8 cellular contexts compared by ENCODE assay signal in genomic region chr15:76339302-76340197, GRCh38. TPM values are rescaled to one million over a fixed set of nuclear protein-coding genes. Genes with fewer than 3 reads are reported as not detected.
A peak's percentile ranks its signal among the peaks of the same experiment; 100 is the strongest.
DNase-seq lines count a peak whose midpoint lies in the region; ATAC-seq and TF ChIP-seq lines count a peak whose summit lies in the region.

No MANE protein-coding gene starts in this region.

- peak overlapping the region; percentile 69 for H3K4me2 ChIP-seq in osteoblast (ENCODE audit: insufficient read depth, low read length)
- H3K4me2 ChIP-seq in PC-3 (ENCODE audit: low read length), result no peak overlapping the region

- CTCF ChIA-PET in PC-3 (lab: Charles Lee), result no interaction called here

- ATAC-seq in GM21825 (IDR thresholded peaks at IDR 0.05; ENCODE audit: unreplicated experiment) (no peak), PC-3 (no peak)

- H3K36me3 ChIP-seq in effector memory CD4-positive, alpha-beta T cell (ENCODE audit: control insufficient read depth, insufficient read depth, low read length), result no peaks in the 10 kb centered on the region
- H3K36me3 ChIP-seq in osteoblast (ENCODE audit: insufficient read depth, low read length), result no peaks in the 10 kb centered on the region
- H3K36me3 ChIP-seq in PC-3 (ENCODE audit: low read depth, low read length), result no peaks in the 10 kb centered on the region

- POLR2A ChIA-PET in PC-3 (lab: Charles Lee; ENCODE audit: unreplicated experiment), result no interaction called here

- H3K4me3 ChIP-seq in NB4 (ENCODE audit: low read depth, low read length) (peak overlapping the region; percentile 77), osteoblast (ENCODE audit: insufficient read depth, low read length) (peak overlapping the region; percentile 47), PC-3 (ENCODE audit: low read length) (no peak overlapping the region)
- H3K4me3 ChIP-seq in effector memory CD4-positive, alpha-beta T cell (ENCODE audit: insufficient read depth, low read depth, low read length, poor library complexity, severe bottlenecking), result peak overlapping the region; percentile 59

- no peak overlapping the region for H3K27ac ChIP-seq in effector memory CD4-positive, alpha-beta T cell (ENCODE audit: insufficient read depth, low read length, poor library complexity, severe bottlenecking)
- H3K27ac ChIP-seq in osteoblast (ENCODE audit: low read depth, low read length), result no peak overlapping the region
- H3K27ac ChIP-seq in PC-3 (ENCODE audit: low read length), result no peak overlapping the region

- peaks cover 96% of the 10 kb centered on the region for H3K27me3 ChIP-seq in effector memory CD4-positive, alpha-beta T cell (replicated peaks; ENCODE audit: control insufficient read depth, insufficient read depth, low read length, poor library complexity, severe bottlenecking)
- H3K27me3 ChIP-seq in osteoblast (ENCODE audit: insufficient read depth, low read length) (peaks cover 98% of the 10 kb centered on the region), PC-3 (ENCODE audit: low read length) (no peaks in the 10 kb centered on the region)

- BruUV-seq in PC-3 (replicated peaks; lab: Mats Ljungman, UMichigan), result no TSS peak

- TF ChIP-seq POLR2A in NB4 (IDR thresholded peaks at IDR 0.05; ENCODE audit: extremely low read depth, insufficient read length), result no peak

- no peaks in the 10 kb centered on the region for H3K9me2 ChIP-seq in PC-3 (replicated peaks; ENCODE audit: low read length)

- no peaks in the 10 kb centered on the region for H3K9me3 ChIP-seq in effector memory CD4-positive, alpha-beta T cell (ENCODE audit: control insufficient read depth, low read length)
- H3K9me3 ChIP-seq in osteoblast (ENCODE audit: low read depth, low read length) (no peaks in the 10 kb centered on the region), PC-3 (ENCODE audit: low read length) (no peaks in the 10 kb centered on the region)

- no peaks in the 10 kb centered on the region for H3F3A ChIP-seq in PC-3 (ENCODE audit: low read length, unreplicated experiment)

- peak; percentile 54 for DNase-seq in DMS114 treated with DMSO at 0.1 percent for 48 hours (lab: John Stamatoyannopoulos, UW; ENCODE audit: unreplicated experiment)
- DNase-seq in NB4 (ENCODE audit: low read depth), result no peak
- DNase-seq in effector memory CD4-positive, alpha-beta T cell, result no peak
- peak; percentile 93 for DNase-seq in osteoblast (ENCODE audit: insufficient read length, low spot score, missing footprints)
- DNase-seq in activated effector memory CD4-positive, alpha-beta T cell treated with anti-CD3 and anti-CD28 coated beads, Interleukin-2, amount 50 U/mL, for 16 hours, result no peak
- no peak for DNase-seq in PC-3
- DNase-seq in stimulated activated CD4-positive, alpha-beta T cell treated with anti-CD3 and anti-CD28 coated beads, Interleukin-2, amount 100 ng/mL, for 48 hours, result no peak

- H3K4me1 ChIP-seq in effector memory CD4-positive, alpha-beta T cell (ENCODE audit: control insufficient read depth, insufficient read depth, low read length, poor library complexity, severe bottlenecking), result peaks cover 72% of the 10 kb centered on the region
- H3K4me1 ChIP-seq in osteoblast (ENCODE audit: insufficient read depth, low read length), result peaks cover 8% of the 10 kb centered on the region
- H3K4me1 ChIP-seq in PC-3 (ENCODE audit: insufficient read depth, low read length), result peaks cover 15% of the 10 kb centered on the region

- no peaks in the 10 kb centered on the region for H3K79me2 ChIP-seq in osteoblast (ENCODE audit: insufficient read depth, low read length)
- H3K79me2 ChIP-seq in PC-3 (ENCODE audit: low read length), result peaks cover 14% of the 10 kb centered on the region

- H4K20me1 ChIP-seq in osteoblast (ENCODE audit: insufficient read depth, low read length) (no peaks in the 10 kb centered on the region), PC-3 (ENCODE audit: low read length) (no peaks in the 10 kb centered on the region)

- TF ChIP-seq CTCF in NB4 (IDR thresholded peaks at IDR 0.05; ENCODE audit: low read depth, low read length) (no peak), osteoblast (IDR thresholded peaks at IDR 0.05; ENCODE audit: extremely low read depth, low read depth, low read length) (no peak), PC-3 (conservative IDR thresholded peaks at IDR 0.05; ENCODE audit: low read depth, low read length) (no peak)

- H2AFZ ChIP-seq in osteoblast (ENCODE audit: low read length) (no peak overlapping the region), PC-3 (ENCODE audit: low read length) (no peak overlapping the region)

- intact Hi-C loops in PC-3 (cut with micrococcal nuclease), result loop anchor here (5.0 to 10.0 kb wide), 2 partner anchors 142 to 525 kb away; no protein-coding TSS in a partner anchor

- H3K9ac ChIP-seq in PC-3 (ENCODE audit: low read length), result no peak overlapping the region

RNA-seq across cellular contexts. Expression of gene ISL2, which starts 3.0 kb away (rescaled TPM):
- total RNA-seq in osteoblast, result 0.29 and 1.1 TPM in 2 replicates
- 3.6 and 6.3 TPM in 2 replicates for total RNA-seq in PC-3 (2014; rRNA removed)

RNA-seq across cellular contexts. Expression of gene ETFA, which starts 28.3 kb away (rescaled TPM):
- total RNA-seq in osteoblast, result 85.0 and 110 TPM in 2 replicates
- 128 and 160 TPM in 2 replicates for total RNA-seq in PC-3 (2014; rRNA removed)

Comparison
In these comparisons a context has a peak if more than half of its experiments do, and no peak if none do; other contexts are left out.
1. DNase-seq: peak in DMS114 treated with DMSO at 0.1 percent for 48 hours (single experiment) and osteoblast (single experiment); none in NB4 (single experiment), effector memory CD4-positive, alpha-beta T cell (0 of 3), activated effector memory CD4-positive, alpha-beta T cell treated with anti-CD3 and anti-CD28 coated beads, Interleukin-2, amount 50 U/mL, for 16 hours (single experiment), PC-3 (single experiment) and stimulated activated CD4-positive, alpha-beta T cell treated with anti-CD3 and anti-CD28 coated beads, Interleukin-2, amount 100 ng/mL, for 48 hours (0 of 2).